In genomic region chr6:119539066-119539746, GRCh38 we compare ENCODE assay signal across 17 cellular contexts.
DNase-seq lines count a peak whose midpoint lies in the region; ATAC-seq and TF ChIP-seq lines count a peak whose summit lies in the region.
"Had no signal": no experiment of that assay in that cellular context is flagged by ENCODE, and none has a peak within 500 bp of the region (broad histone marks: within the 10 kb centered on the region; RNA-seq: fewer than 3 reads in every experiment).

No MANE protein-coding gene starts in this region.

- peak overlapping the region; percentile 15; the same call in 1 of the 3 replicates for H2BK15ac ChIP-seq in IMR-90 (ENCODE audit: low read depth, low read length)

- H3K4me3 ChIP-seq in IMR-90 (ENCODE audit: insufficient read depth, low read depth, low read length) (no peak overlapping the region), endodermal cell (ENCODE audit: low read length) (no peak overlapping the region), osteoblast (ENCODE audit: insufficient read depth, low read length) (no peak overlapping the region)
- H3K4me3 ChIP-seq: GM12878, K562 had no signal

- H3K4ac ChIP-seq in IMR-90 (ENCODE audit: low read depth, low read length) = no peak overlapping the region; the same call in 1 of the 2 replicates

- peak overlapping the region; percentile 81; the same call in 1 of the 2 replicates for H2BK20ac ChIP-seq in IMR-90 (ENCODE audit: low read depth, low read length)

- no peak overlapping the region for H3K27ac Mint-ChIP-seq in endodermal cell
- H3K27ac Mint-ChIP-seq: CD8-positive, alpha-beta T cell; H9 had no signal

- TF ChIP-seq CTCF in IMR-90 (conservative IDR thresholded peaks at IDR 0.05; ENCODE audit: low read depth, low read length) = no peak
- peak; percentile 40 for TF ChIP-seq CTCF in endodermal cell (conservative IDR thresholded peaks at IDR 0.05)
- no peak for TF ChIP-seq CTCF in osteoblast (IDR thresholded peaks at IDR 0.05; ENCODE audit: extremely low read depth, low read depth, low read length)

- TF ChIP-seq RAD21 in IMR-90 (IDR thresholded peaks at IDR 0.05; ENCODE audit: low read length) = no peak

- no peak overlapping the region for H3K23ac ChIP-seq in IMR-90 (ENCODE audit: low read depth, low read length)

- H3K27ac ChIP-seq in IMR-90 (ENCODE audit: insufficient read depth, low read length) (no peak overlapping the region), endodermal cell (ENCODE audit: low read depth, low read length) (no peak overlapping the region), osteoblast (ENCODE audit: low read depth, low read length) (no peak overlapping the region)
- H3K27ac ChIP-seq: C4-2B had no signal

- ATAC-seq in IMR-90 (ENCODE audit: low read depth) (no peak), GM18870 (IDR thresholded peaks at IDR 0.05; ENCODE audit: unreplicated experiment) (no peak)
- ATAC-seq: CD8-positive, alpha-beta T cell; GM12878; K562 had no signal

- H3K27me3 Mint-ChIP-seq in endodermal cell (ENCODE audit: insufficient read depth) = peaks cover 21% of the 10 kb centered on the region

- WGBS in IMR-90 (ENCODE audit: extremely low coverage in 2 of 2, insufficient read length in 1 of 2), 2 experiments = no CpG with 5 or more reads among the region's 3 CpGs
- 64 to 73% methylated on average over 2 to 3 of the region's 3 CpGs for whole genome bisulfite sequencing in endodermal cell (ENCODE audit: insufficient coverage in 1 of 2, insufficient read length in 1 of 2), 2 experiments

- H2BK5ac ChIP-seq in IMR-90 (ENCODE audit: low read depth, low read length, poor library complexity, severe bottlenecking) = no peak overlapping the region

- no peak overlapping the region for H2AFZ ChIP-seq in IMR-90 (replicated peaks; ENCODE audit: low read length, poor library complexity)
- no peak overlapping the region for H2AFZ ChIP-seq in osteoblast (ENCODE audit: low read length)

- H3K14ac ChIP-seq in IMR-90 (replicated peaks; ENCODE audit: low read depth, low read length) = no peak overlapping the region

- H3K4me3 Mint-ChIP-seq in endodermal cell = no peak overlapping the region
- H3K4me3 Mint-ChIP-seq: CD8-positive, alpha-beta T cell; H9 had no signal

- no peak overlapping the region for H3K4me2 ChIP-seq in IMR-90 (ENCODE audit: low read depth, low read length)
- no peak overlapping the region for H3K4me2 ChIP-seq in osteoblast (ENCODE audit: insufficient read depth, low read length)

- H3K36me3 Mint-ChIP-seq in endodermal cell (ENCODE audit: low read depth) = no peaks in the 10 kb centered on the region
- H3K36me3 Mint-ChIP-seq: CD8-positive, alpha-beta T cell had no signal

- POLR2A ChIA-PET in IMR-90 (lab: Charles Lee; ENCODE audit: unreplicated experiment) = no interaction called here

- H4K8ac ChIP-seq in IMR-90 (ENCODE audit: low read depth in 2 of 2, low read length in 2 of 2) = no peak overlapping the region

- H2AK5ac ChIP-seq in IMR-90 (ENCODE audit: low read depth, low read length) = peak overlapping the region; percentile 22

- dilution Hi-C loops in IMR-90 (cut with HindIII; ENCODE audit: low sequenced_read_pairs, unreplicated experiment) = no loop called here

- no peak overlapping the region for H2BK120ac ChIP-seq in IMR-90 (ENCODE audit: low read depth, low read length)

- no peaks in the 10 kb centered on the region for H3K79me1 ChIP-seq in IMR-90 (ENCODE audit: low read depth in 1 of 2, low read length in 2 of 2)

- H3K4me1 ChIP-seq in IMR-90 (ENCODE audit: control insufficient read depth, insufficient read depth, low read length) (peaks cover 12% of the 10 kb centered on the region), endodermal cell (ENCODE audit: control insufficient read depth, insufficient read depth, low read length) (no peaks in the 10 kb centered on the region), osteoblast (ENCODE audit: insufficient read depth, low read length) (peaks cover 15% of the 10 kb centered on the region)

- CTCF ChIA-PET in IMR-90 (lab: Yijun Ruan, JAX) = interaction anchor here (0.7 to 0.8 kb wide), 2 partner anchors 68 to 145 kb away, joined by 3 read pairs; no protein-coding TSS in a partner anchor

- no TSS peak for BruUV-seq in IMR-90 (replicated peaks; lab: Mats Ljungman, UMichigan)

- peaks cover 3% of the 10 kb centered on the region for H3K9me3 Mint-ChIP-seq in endodermal cell
- H3K9me3 Mint-ChIP-seq: CD8-positive, alpha-beta T cell; H9 had no signal

- peaks cover 4% of the 10 kb centered on the region; the same call in 1 of the 2 replicates for H3K9me1 ChIP-seq in IMR-90 (ENCODE audit: insufficient read depth, low read length)

- H3K9me3 ChIP-seq in IMR-90 (ENCODE audit: control insufficient read depth, insufficient read depth, low read length) = no peaks in the 10 kb centered on the region
- peaks cover 13% of the 10 kb centered on the region for H3K9me3 ChIP-seq in endodermal cell (ENCODE audit: control insufficient read depth, low read length)
- no peaks in the 10 kb centered on the region for H3K9me3 ChIP-seq in osteoblast (ENCODE audit: low read depth, low read length)

- peak overlapping the region; percentile 75 for H3K18ac ChIP-seq in IMR-90 (ENCODE audit: low read depth, low read length)

- H3K9ac ChIP-seq in IMR-90 (ENCODE audit: low read depth, low read length) (no peak overlapping the region), endodermal cell (ENCODE audit: extremely low read depth, low read length, poor library complexity, severe bottlenecking) (no peak overlapping the region)

- no peaks in the 10 kb centered on the region for H4K20me1 ChIP-seq in IMR-90 (ENCODE audit: insufficient read depth, low read length)
- H4K20me1 ChIP-seq in osteoblast (ENCODE audit: insufficient read depth, low read length) = no peaks in the 10 kb centered on the region

- peak overlapping the region; percentile 55 for H2AK9ac ChIP-seq in IMR-90 (replicated peaks; ENCODE audit: low read depth, low read length, poor library complexity)

- DNase-seq in NCI-H82 (lab: John Stamatoyannopoulos, UW) (peak; percentile 39), NCI-H82 treated with DMSO at 0.1 percent for 48 hours (lab: John Stamatoyannopoulos, UW; ENCODE audit: unreplicated experiment) (no peak), IMR-90 (no peak), endodermal cell (no peak), osteoblast (ENCODE audit: insufficient read length, low spot score, missing footprints) (peak; percentile 10), C1 segment of cervical spinal cord (lab: John Stamatoyannopoulos, UW) (no peak)
- DNase-seq in activated CD8-positive, alpha-beta memory T cell treated with anti-CD3 and anti-CD28 coated beads, Interleukin-2, amount 50 U/mL, for 4 hours = no peak
- DNase-seq: ACHN; CD8-positive, alpha-beta T cell; COR-L47; DMS79; GOT3; H9 had no signal

- H3K4me1 Mint-ChIP-seq in endodermal cell = peaks cover 15% of the 10 kb centered on the region

- intact Hi-C loops in IMR-90 (cut with micrococcal nuclease) = no loop called here

- H3K36me3 ChIP-seq in IMR-90 (ENCODE audit: control insufficient read depth, insufficient read depth, low read length) = no peaks in the 10 kb centered on the region
- no peaks in the 10 kb centered on the region for H3K36me3 ChIP-seq in endodermal cell (ENCODE audit: control insufficient read depth, insufficient read depth, low read length)
- no peaks in the 10 kb centered on the region for H3K36me3 ChIP-seq in osteoblast (ENCODE audit: insufficient read depth, low read length)

- H3K27me3 ChIP-seq in IMR-90 (ENCODE audit: control insufficient read depth, insufficient read depth, low read length) = no peaks in the 10 kb centered on the region; the same call in 1 of the 2 replicates
- peaks cover 13% of the 10 kb centered on the region for H3K27me3 ChIP-seq in endodermal cell (ENCODE audit: control insufficient read depth, insufficient read depth, low read length, poor library complexity, severe bottlenecking)
- H3K27me3 ChIP-seq in osteoblast (ENCODE audit: insufficient read depth, low read length) = peaks cover 6% of the 10 kb centered on the region

- no peak overlapping the region for H4K5ac ChIP-seq in IMR-90 (ENCODE audit: low read depth, low read length)

- in situ Hi-C loops in IMR-90 (cut with MboI; ENCODE audit: low sequenced_read_pairs) = no loop called here

- H4K91ac ChIP-seq in IMR-90 (ENCODE audit: insufficient read depth, low read depth, low read length) = peak overlapping the region; percentile 78; the same call in 1 of the 2 replicates

- no peaks in the 10 kb centered on the region for H3K79me2 ChIP-seq in osteoblast (ENCODE audit: insufficient read depth, low read length)

- H3K56ac ChIP-seq in IMR-90 (ENCODE audit: extremely low read depth, insufficient read depth, low read length) = no peak overlapping the region

- no peak for TF ChIP-seq POLR2A in IMR-90 (IDR thresholded peaks at IDR 0.05; ENCODE audit: low read depth, low read length)

TF ChIP-seq in IMR-90, 13 proteins besides CTCF, POLR2A, EP300 and RAD21 (continues in another document):
- no peak for TF ChIP-seq USF2 (IDR thresholded peaks at IDR 0.05; ENCODE audit: low read depth, low read length)
- no peak for TF ChIP-seq MXI1 (IDR thresholded peaks at IDR 0.05; ENCODE audit: borderline replicate concordance, low read depth, low read length)
- TF ChIP-seq MAFK (IDR thresholded peaks at IDR 0.05; ENCODE audit: low read depth, low read length) = no peak
- no peak for TF ChIP-seq SMC3 (IDR thresholded peaks at IDR 0.05; ENCODE audit: low read depth, low read length)
- TF ChIP-seq ELK1 (IDR thresholded peaks at IDR 0.05; ENCODE audit: borderline replicate concordance, low read depth, low read length) = no peak
- no peak for TF ChIP-seq RFX5 (IDR thresholded peaks at IDR 0.05; ENCODE audit: low read depth, low read length)
- no peak for TF ChIP-seq NFE2L2 (IDR thresholded peaks at IDR 0.05; ENCODE audit: low read depth, low read length)
- TF ChIP-seq BHLHE40 (IDR thresholded peaks at IDR 0.05; ENCODE audit: low read depth, low read length) = no peak
- TF ChIP-seq CEBPB (IDR thresholded peaks at IDR 0.05; ENCODE audit: low read depth, low read length) = no peak
- TF ChIP-seq FOS (IDR thresholded peaks at IDR 0.05; ENCODE audit: low read depth, low read length) = no peak

Comparison
In these comparisons a context has a peak if more than half of its experiments do, and no peak if none do; other contexts are left out.
1. DNase-seq: peak in NCI-H82 (single experiment) and osteoblast (single experiment); none in NCI-H82 treated with DMSO at 0.1 percent for 48 hours (single experiment), IMR-90 (single experiment), endodermal cell (single experiment), C1 segment of cervical spinal cord (0 of 14) and activated CD8-positive, alpha-beta memory T cell treated with anti-CD3 and anti-CD28 coated beads, Interleukin-2, amount 50 U/mL, for 4 hours (single experiment).